ENCODE assay signal across 8 cellular contexts in the genomic region with DNA sequence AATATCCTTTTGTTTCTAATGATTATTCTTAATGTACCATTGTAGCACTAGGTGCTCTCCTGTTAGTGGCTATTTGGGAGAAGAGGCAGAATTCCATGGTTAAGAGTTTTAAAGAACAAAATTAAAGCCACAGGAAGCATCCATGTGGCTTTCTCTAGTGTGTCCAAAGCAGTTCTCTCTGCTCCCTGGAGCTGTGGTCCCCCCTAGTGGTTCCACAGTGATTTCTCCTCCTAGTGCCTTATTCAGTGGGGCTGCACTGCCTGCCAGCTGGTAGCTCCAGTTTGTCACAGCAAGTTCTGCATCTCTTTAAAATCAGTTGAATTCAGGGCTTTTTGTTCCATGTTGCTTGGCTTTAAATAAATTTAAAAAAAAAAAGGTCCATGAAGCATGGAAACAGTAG. TPM values are rescaled to one million over a fixed set of nuclear protein-coding genes. Genes with fewer than 3 reads are reported as not detected.
DNase-seq lines count a peak whose midpoint lies in the region; ATAC-seq and TF ChIP-seq lines count a peak whose summit lies in the region.

No MANE protein-coding gene starts in this region.

- H3K27ac ChIP-seq in thyroid gland, result no peak overlapping the region

- TF ChIP-seq CTCF in NB4 (IDR thresholded peaks at IDR 0.05; ENCODE audit: low read depth, low read length), result peak; percentile 39
- peak; percentile 80 for TF ChIP-seq CTCF in MCF 10A (IDR thresholded peaks at IDR 0.05; ENCODE audit: unreplicated experiment)
- peak in 5 of 6 experiments; percentile 31 to 57 (median 47) for TF ChIP-seq CTCF in thyroid gland (IDR thresholded peaks at IDR 0.05)

- intact Hi-C loops in MCF 10A (cut with micrococcal nuclease), result loop anchor here (1.0 kb wide), 3 partner anchors 60 to 419 kb away; no protein-coding TSS in a partner anchor
- intact Hi-C loops in thyroid gland (cut with DNase I), result loop anchor here (10.0 kb wide), 1 partner anchor 60 kb away; no protein-coding TSS in a partner anchor

- H3K9me3 ChIP-seq in thyroid gland, result no peaks in the 10 kb centered on the region

- CTCF ChIA-PET in MCF 10A (lab: Yijun Ruan, JAX), result interaction anchor here (1.1 kb wide), 1 partner anchor 418 kb away, joined by 4 read pairs; no protein-coding TSS in a partner anchor

- peaks cover 17% of the 10 kb centered on the region for H3K27me3 Mint-ChIP-seq in MCF 10A (ENCODE audit: insufficient read depth, unreplicated experiment)

- no peak overlapping the region for H3K27ac Mint-ChIP-seq in MCF 10A (ENCODE audit: low read depth, unreplicated experiment)

- no peak for ATAC-seq in HG03469 (IDR thresholded peaks at IDR 0.05; ENCODE audit: unreplicated experiment)
- no peak for ATAC-seq in GM21381 (IDR thresholded peaks at IDR 0.05; ENCODE audit: unreplicated experiment)

- BruUV-seq in MCF 10A (replicated peaks; lab: Mats Ljungman, UMichigan), result no TSS peak

- no peaks in the 10 kb centered on the region for H3K9me3 Mint-ChIP-seq in MCF 10A (ENCODE audit: unreplicated experiment)

- POLR2A ChIA-PET in MCF 10A (lab: Yijun Ruan, JAX), result interaction anchor here (0.6 kb wide), 1 partner anchor 48 kb away, joined by 4 read pairs; no protein-coding TSS in a partner anchor

- H3K36me3 ChIP-seq in thyroid gland, result no peaks in the 10 kb centered on the region

- no peaks in the 10 kb centered on the region for H3K4me1 Mint-ChIP-seq in MCF 10A (ENCODE audit: insufficient read depth, unreplicated experiment)

- no peak overlapping the region for H3K4me3 ChIP-seq in NB4 (ENCODE audit: low read depth, low read length)
- H3K4me3 ChIP-seq in thyroid gland (replicated peaks in 1 of 3), result no peak overlapping the region

- H3K36me3 Mint-ChIP-seq in MCF 10A (ENCODE audit: insufficient read depth, unreplicated experiment), result no peaks in the 10 kb centered on the region

- no peak for TF ChIP-seq POLR2A in NB4 (IDR thresholded peaks at IDR 0.05; ENCODE audit: extremely low read depth, insufficient read length)
- TF ChIP-seq POLR2A in thyroid gland (IDR thresholded peaks at IDR 0.05), result no peak

- DNase-seq in SHP77 (lab: John Stamatoyannopoulos, UW), result peak; percentile 20 to 32
- no peak for DNase-seq in SHP77 treated with DMSO at 0.1 percent for 48 hours (lab: John Stamatoyannopoulos, UW)
- peak; percentile 42 for DNase-seq in NB4 (ENCODE audit: low read depth)
- DNase-seq in MCF 10A (ENCODE audit: unreplicated experiment), result peak; percentile 70
- peak; percentile 62 for DNase-seq in iPS-NIHi11 (ENCODE audit: low spot score)
- DNase-seq in thyroid gland, result peak; percentile 47 to 51

- no peaks in the 10 kb centered on the region for H3K27me3 ChIP-seq in thyroid gland

- no peaks in the 10 kb centered on the region for H3K4me1 ChIP-seq in thyroid gland

- no peak overlapping the region for H3K4me3 Mint-ChIP-seq in MCF 10A (ENCODE audit: unreplicated experiment)

RNA-seq across cellular contexts. Expression of a gene that starts 39.6 kb away (rescaled TPM):
- total RNA-seq in MCF 10A (2022), result 26.5 and 33.1 TPM in 2 replicates
- 10 to 100 TPM in 2 of 4 donors, 1 to 10 TPM in 2; 9.3 to 12.6 (median 10.9) TPM for total RNA-seq in thyroid gland
